ENCODE assay signal across 1 cellular context in genomic region chr17:68197091-68197996, GRCh38.
TF ChIP-seq lines count a peak whose summit lies in the region.

No MANE protein-coding gene starts in this region.

TF ChIP-seq in HepG2, 621 proteins besides CTCF, POLR2A, EP300 and RAD21 (continued from another document):
- peak; percentile 35; the same call in 1 of the 2 replicates for TF ChIP-seq ZNF501 (CRISPR knock-in tag; IDR thresholded peaks at IDR 0.05)
- TF ChIP-seq SMAD1 (CRISPR knock-in tag; IDR thresholded peaks at IDR 0.05; ENCODE audit: borderline replicate concordance, low read depth), result no peak
- peak; percentile 38; the same call in 1 of the 2 replicates for TF ChIP-seq ZNF776 (CRISPR knock-in tag; IDR thresholded peaks at IDR 0.05)
- TF ChIP-seq MTF2 (CRISPR knock-in tag; IDR thresholded peaks at IDR 0.05; ENCODE audit: borderline replicate concordance), result peak; percentile 63; the same call in 1 of the 2 replicates
- TF ChIP-seq ZBTB38 (CRISPR knock-in tag; IDR thresholded peaks at IDR 0.05), result 0 out of 2 replicates have a peak, but pooled peaks have one; percentile 19
